ENCODE assay signal across 28 cellular contexts in the genomic region with DNA sequence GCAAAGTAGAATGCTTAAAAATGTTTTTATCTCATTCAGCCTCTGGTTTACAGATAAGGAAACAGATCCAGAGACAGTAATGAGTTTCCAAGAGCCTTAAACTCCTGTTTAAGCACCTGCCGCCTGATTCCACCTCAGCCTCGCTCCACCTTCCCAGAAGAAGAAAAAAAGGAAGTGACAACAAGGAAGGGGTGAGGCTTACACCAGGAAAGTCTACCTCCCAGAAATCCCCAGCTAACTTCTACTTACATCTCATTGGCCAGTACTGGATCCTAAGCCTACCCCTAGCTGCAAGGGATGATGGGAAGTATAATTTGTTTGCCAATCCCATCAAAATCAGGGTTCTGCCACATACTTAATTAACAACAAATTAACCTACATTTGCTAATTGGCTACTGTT. TPM values are rescaled to one million over a fixed set of nuclear protein-coding genes. Genes with fewer than 3 reads are reported as not detected.
"Had no signal": no experiment of that assay in that cellular context is flagged by ENCODE, and none has a peak within 500 bp of the region (broad histone marks: within the 10 kb centered on the region; RNA-seq: fewer than 3 reads in every experiment).

No MANE protein-coding gene starts in this region.

- DNase-seq: activated CD4-positive, alpha-beta T cell treated with anti-CD3 and anti-CD28 coated beads, Interleukin-2, amount 10 ng/mL, durations not matched to agents 7 days and 5 days; activated CD4-positive, CD25-positive, alpha-beta regulatory T cell treated with anti-CD3 and anti-CD28 coated beads, Interleukin-2, amount 50 U/mL, for 72 hours; activated naive CD4-positive, alpha-beta T cell treated with Interleukin-2 at 50 U/mL for 16 hours; activated naive CD8-positive, alpha-beta T cell treated with anti-CD3 and anti-CD28 coated beads for 36 hours; activated T-cell treated with anti-CD3 and anti-CD28 coated beads, Interleukin-2, amount 50 U/mL, for 1 hour; colonic mucosa; dorsolateral prefrontal cortex; effector memory CD8-positive, alpha-beta T cell; foreskin melanocyte; left lung; naive thymus-derived CD4-positive, alpha-beta T cell; small intestine; stimulated activated CD4-positive, alpha-beta T cell treated with anti-CD3 and anti-CD28 coated beads, Interleukin-2, amount 100 ng/mL, for 24 hours; stomach; T-helper 9 cell had no signal

- H3K4me1 ChIP-seq: breast epithelium, colonic mucosa, left lung, neural progenitor cell had no signal

- H3K4me3 ChIP-seq: breast epithelium, colonic mucosa, dorsolateral prefrontal cortex, left lung, lung, neural progenitor cell, stomach, suprapubic skin, tibial nerve had no signal

- H3K27ac ChIP-seq: breast epithelium, colonic mucosa, dorsolateral prefrontal cortex, left lung, neural progenitor cell, stomach, suprapubic skin, tibial nerve, VCaP had no signal

- H2AFZ ChIP-seq: neural progenitor cell had no signal

- ATAC-seq: effector memory CD8-positive, alpha-beta T cell; esophagus mucosa; left lung; naive thymus-derived CD4-positive, alpha-beta T cell; sciatic nerve; stimulated activated memory B cell treated with anti-CD40 and anti-IgM and Interleukin-4, amounts not matched to agents 10 μg/mL and 1 μg/mL and 100 μg/mL, for 72 hours had no signal

- H3K4me2 ChIP-seq: neural progenitor cell had no signal

- H3K36me3 ChIP-seq: breast epithelium, colonic mucosa, left lung, neural progenitor cell, stomach, suprapubic skin, tibial nerve had no signal

- H3K27me3 ChIP-seq: breast epithelium, colonic mucosa, dorsolateral prefrontal cortex, left lung, stomach, suprapubic skin, tibial nerve had no signal

- H3K9me3 ChIP-seq: colonic mucosa, suprapubic skin had no signal

- FAIRE-seq: endothelial cell of umbilical vein, small intestine had no signal

- H3K9ac ChIP-seq: neural progenitor cell had no signal

RNA-seq across cellular contexts. Expression of a gene that starts 16.1 kb away (rescaled TPM):
- total RNA-seq: endothelial cell of umbilical vein, esophagus mucosa, mesenteric fat pad, osteoblast, urinary bladder had no signal
- polyA plus RNA-seq: endothelial cell of umbilical vein; naive thymus-derived CD4-positive, alpha-beta T cell had no signal
